33 cellular contexts compared by ENCODE assay signal in genomic region chr12:85657836-85658235, GRCh38.
A peak's percentile ranks its signal among the peaks of the same experiment; 100 is the strongest.
DNase-seq lines count a peak whose midpoint lies in the region; FAIRE-seq and TF ChIP-seq lines count a peak whose summit lies in the region.
"Had no signal": no experiment of that assay in that cellular context is flagged by ENCODE, and none has a peak within 500 bp of the region (broad histone marks: within the 10 kb centered on the region; RNA-seq: fewer than 3 reads in every experiment).

No MANE protein-coding gene starts in this region.

- intact Hi-C loops in stomach (cut with DNase I; ENCODE audit: low total_unique reads) (no loop called here), transverse colon (cut with DNase I; ENCODE audit: low total_unique reads) (no loop called here)

- FAIRE-seq in small intestine (lab: Jason Lieb, UNC), result no peak
- FAIRE-seq: A204.1, A549, D721Med had no signal

- TF ChIP-seq CTCF in stomach (IDR thresholded peaks at IDR 0.05) (no peak), transverse colon (IDR thresholded peaks at IDR 0.05) (no peak)

- TF ChIP-seq POLR2A in stomach (IDR thresholded peaks at IDR 0.05), result no peak
- no peak for TF ChIP-seq POLR2A in transverse colon (IDR thresholded peaks at IDR 0.05)

- no peaks in the 10 kb centered on the region for H3K27me3 ChIP-seq in small intestine (ENCODE audit: control insufficient read depth in 2 of 2, insufficient read depth in 2 of 2, low read length in 2 of 2)
- no peaks in the 10 kb centered on the region for H3K27me3 ChIP-seq in stomach
- H3K27me3 ChIP-seq in transverse colon, result no peaks in the 10 kb centered on the region
- H3K27me3 ChIP-seq: BE2C; BLaER1; BLaER1 treated with 17β-estradiol and CSF1 and Interleukin-3, amounts not matched to agents 10 nM and 100 nM had no signal

- H3K4me3 ChIP-seq in small intestine (ENCODE audit: low read depth in 1 of 2, low read length in 2 of 2) (no peak overlapping the region), stomach (no peak overlapping the region), transverse colon (no peak overlapping the region)
- H3K4me3 ChIP-seq: A549; BLaER1; BLaER1 treated with 17β-estradiol and CSF1 and Interleukin-3, amounts not matched to agents 10 nM and 100 nM had no signal

- H3K9me3 ChIP-seq in small intestine (ENCODE audit: control insufficient read depth, low read depth), result no peaks in the 10 kb centered on the region
- peaks cover 0 to 36% (median 11%) of the 10 kb centered on the region in 4 donors for H3K9me3 ChIP-seq in stomach
- no peaks in the 10 kb centered on the region for H3K9me3 ChIP-seq in transverse colon
- H3K9me3 ChIP-seq: BE2C, Caco-2 had no signal

- in situ Hi-C loops in SK-MEL-5 (cut with HindIII; ENCODE audit: low pct_unique_long_range_greater_than_20kb, low sequenced_read_pairs), result no loop called here
- in situ Hi-C loops in transverse colon (cut with MboI; ENCODE audit: low pct_ligation_motif_present in 1 of 4, low pct_unique_long_range_greater_than_20kb in 1 of 4, low sequenced_read_pairs in 3 of 4), result no loop called here

- no peaks in the 10 kb centered on the region for H3K36me3 ChIP-seq in small intestine (ENCODE audit: control insufficient read depth in 2 of 2, insufficient read depth in 2 of 2, low read length in 2 of 2)
- no peaks in the 10 kb centered on the region for H3K36me3 ChIP-seq in stomach
- no peaks in the 10 kb centered on the region for H3K36me3 ChIP-seq in transverse colon
- H3K36me3 ChIP-seq: BE2C; BLaER1; BLaER1 treated with 17β-estradiol and CSF1 and Interleukin-3, amounts not matched to agents 10 nM and 100 nM had no signal

- no peaks in the 10 kb centered on the region for H3K4me1 ChIP-seq in small intestine (ENCODE audit: control insufficient read depth in 2 of 2, insufficient read depth in 1 of 2, low read depth in 1 of 2, low read length in 1 of 2)
- H3K4me1 ChIP-seq in stomach, result no peaks in the 10 kb centered on the region
- no peaks in the 10 kb centered on the region for H3K4me1 ChIP-seq in transverse colon
- H3K4me1 ChIP-seq: A549, BE2C, BLaER1, Caco-2 had no signal

- TF ChIP-seq EP300 in stomach (IDR thresholded peaks at IDR 0.05) (no peak), transverse colon (IDR thresholded peaks at IDR 0.05; ENCODE audit: low read depth) (no peak)

- DNase-seq in M059J (ENCODE audit: low read depth) (peak; percentile 56), SK-MEL-5 (ENCODE audit: low read depth, low spot score) (peak; percentile 28), small intestine (peak; percentile 8), stomach (no peak), transverse colon (no peak), OCI-M2 (lab: John Stamatoyannopoulos, UW; ENCODE audit: unreplicated experiment) (no peak)
- DNase-seq: 8988T; ACHN; AML-193; BE2C; C1 segment of cervical spinal cord; Caco-2; Calu3; CD4-positive, alpha-beta memory T cell; CD4-positive, alpha-beta T cell; CD4-positive, CD25-positive, alpha-beta regulatory T cell; CD8-positive, alpha-beta memory T cell; CD8-positive, alpha-beta T cell; COR-L47; DMS 273 treated with DMSO at 0.1 percent for 48 hours; DMS153; DMS53; DMS79; DMS79 treated with DMSO at 0.1 percent for 48 hours; DND-41; EL had no signal

- H3K27ac ChIP-seq in small intestine (ENCODE audit: low read depth in 1 of 2, low read length in 1 of 2) (no peak overlapping the region), stomach (no peak overlapping the region), transverse colon (no peak overlapping the region)
- H3K27ac ChIP-seq: 22Rv1; A549; BLaER1; BLaER1 treated with 17β-estradiol and CSF1 and Interleukin-3, amounts not matched to agents 10 nM and 100 nM; C4-2B had no signal

Comparison
In these comparisons a context has a peak if more than half of its experiments do, and no peak if none do; other contexts are left out.
1. DNase-seq: peak in M059J (single experiment), SK-MEL-5 (single experiment) and small intestine (single experiment); none in stomach (single experiment), transverse colon (single experiment) and OCI-M2 (single experiment).